ENCODE assay signal across 12 cellular contexts in genomic region chr4:119143341-119143740, GRCh38. TPM values are rescaled to one million over a fixed set of nuclear protein-coding genes. Genes with fewer than 3 reads are reported as not detected.
DNase-seq lines count a peak whose midpoint lies in the region; ATAC-seq and TF ChIP-seq lines count a peak whose summit lies in the region.
"Not testable (repeated sequence)": the region's sequence is repeated elsewhere in the genome, so short reads cannot be mapped to it uniquely, and the experiment has no call there.
"Had no signal": no experiment of that assay in that cellular context is flagged by ENCODE, and none has a peak within 500 bp of the region (broad histone marks: within the 10 kb centered on the region; RNA-seq: fewer than 3 reads in every experiment).

No MANE protein-coding gene starts in this region.

- TF ChIP-seq CTCF in fibroblast of villous mesenchyme (IDR thresholded peaks at IDR 0.05; ENCODE audit: insufficient read depth, low read depth, low read length); heart right ventricle (IDR thresholded peaks at IDR 0.05); right atrium auricular region (IDR thresholded peaks at IDR 0.05); psoas muscle (IDR thresholded peaks at IDR 0.05): not testable (repeated sequence)

- H3K4me3 ChIP-seq in SJCRH30; fibroblast of villous mesenchyme (ENCODE audit: low read depth, low read length); psoas muscle: not testable (repeated sequence)
- peak overlapping the region in 6 of 10 donors; percentile 4 to 60 (median 44) for H3K4me3 ChIP-seq in heart right ventricle
- H3K4me3 ChIP-seq in right atrium auricular region, result peak overlapping the region in 1 of 2 donors; percentile 18

- H3K4me1 ChIP-seq in SJCRH30 (peaks cover 10% of the 10 kb centered on the region), heart right ventricle (peaks cover 0 to 20% (median 5%) of the 10 kb centered on the region in 9 donors), right atrium auricular region (peaks cover 0 to 20% of the 10 kb centered on the region in 2 donors), psoas muscle (peaks cover 18% of the 10 kb centered on the region)

- not testable (repeated sequence) for H3K27ac ChIP-seq in SJCRH30
- peak overlapping the region in 5 of 10 donors; percentile 16 to 87 (median 25) for H3K27ac ChIP-seq in heart right ventricle
- H3K27ac ChIP-seq in right atrium auricular region, result peak overlapping the region; percentile 56 to 91
- peak overlapping the region; percentile 72 for H3K27ac ChIP-seq in psoas muscle

- DNase-seq in SJCRH30, result peak; percentile 63 to 76
- peak; percentile 92 for DNase-seq in fibroblast of villous mesenchyme (ENCODE audit: low read depth)
- DNase-seq in heart right ventricle; right atrium auricular region (ENCODE audit: low spot score); psoas muscle: not testable (repeated sequence)
- peak; percentile 17 for DNase-seq in iris pigment epithelial cell (ENCODE audit: low read depth)

- not testable (repeated sequence) for H3K9me3 ChIP-seq in SJCRH30 (replicated peaks); heart right ventricle; right atrium auricular region; psoas muscle

- H3K36me3 ChIP-seq in SJCRH30; psoas muscle (ENCODE audit: insufficient read depth in 1 of 2, low read depth in 1 of 2): not testable (repeated sequence)
- H3K36me3 ChIP-seq in heart right ventricle, result peaks cover 0 to 22% (median 0%) of the 10 kb centered on the region in 9 donors
- peaks cover 39% of the 10 kb centered on the region for H3K36me3 ChIP-seq in right atrium auricular region

- ATAC-seq in heart right ventricle, result peak in 1 of 8 donors; percentile 39
- not testable (repeated sequence) for ATAC-seq in psoas muscle

- H3K27me3 ChIP-seq in SJCRH30; heart right ventricle; right atrium auricular region; psoas muscle (ENCODE audit: insufficient read depth in 3 of 3, low read length in 2 of 3): not testable (repeated sequence)

- 73 to 81% methylated on average over 10 of the region's 10 CpGs for WGBS in heart right ventricle, 2 donors
- WGBS in psoas muscle, 3 donors, result 87 to 91% (median 89%) methylated on average over 10 of the region's 10 CpGs

- intact Hi-C loops in heart right ventricle (cut with DNase I), result loop anchor here in 5 of 10 donors (5.0 to 10.0 kb wide), 5 partner anchors 99 to 399 kb away; no protein-coding TSS in a partner anchor
- intact Hi-C loops in psoas muscle (cut with DNase I), result loop anchor here in 1 of 2 donors (10.0 kb wide), 2 partner anchors 61 to 159 kb away; no protein-coding TSS in a partner anchor

RNA-seq across cellular contexts. Expression of gene MYOZ2, which starts 7.7 kb away (rescaled TPM):
- 1.5 and 1.6 TPM in 2 replicates for total RNA-seq in SJCRH30 (2014; rRNA removed; shearing (Covaris generic))
- total RNA-seq in fibroblast of villous mesenchyme (0.32 and 0.43 TPM in 2 replicates), heart right ventricle (1,000 to 10,000 TPM in 1 of 10 donors, 100 to 1,000 TPM in 9; 655 to 1,008 (median 906) TPM), right atrium auricular region (100 to 1,000 TPM; 678 to 770 TPM), psoas muscle (100 to 1,000 TPM; 137 to 469 (median 301) TPM)
- polyA plus RNA-seq in heart right ventricle (100 to 1,000 TPM; 231 to 772 TPM), psoas muscle (100 to 1,000 TPM in 1 of 3 donors, 10 to 100 TPM in 2; 55.1 to 204 (median 61.1) TPM)
- total RNA-seq: A673; Calu3; CD4-positive, alpha-beta memory T cell; CD4-positive, CD25-positive, alpha-beta regulatory T cell; CD8-positive, alpha-beta memory T cell had no signal
- polyA plus RNA-seq: CD14-positive monocyte; CD4-positive, alpha-beta memory T cell; CD8-positive, alpha-beta memory T cell had no signal

Comparison
In these comparisons a context has a peak if more than half of its experiments do, and no peak if none do; other contexts are left out.
1. RNA of gene MYOZ2, which starts 7.7 kb away (total RNA-seq): 655 to 1,008 TPM in heart right ventricle, 678 to 770 TPM in right atrium auricular region and 137 to 469 TPM in psoas muscle; 1.5 to 1.6 TPM in SJCRH30 and 0.32 to 0.43 TPM in fibroblast of villous mesenchyme; every median in the first group is over 10 times any median in the second.